ENCODE assay signal across 14 cellular contexts in the genomic region with DNA sequence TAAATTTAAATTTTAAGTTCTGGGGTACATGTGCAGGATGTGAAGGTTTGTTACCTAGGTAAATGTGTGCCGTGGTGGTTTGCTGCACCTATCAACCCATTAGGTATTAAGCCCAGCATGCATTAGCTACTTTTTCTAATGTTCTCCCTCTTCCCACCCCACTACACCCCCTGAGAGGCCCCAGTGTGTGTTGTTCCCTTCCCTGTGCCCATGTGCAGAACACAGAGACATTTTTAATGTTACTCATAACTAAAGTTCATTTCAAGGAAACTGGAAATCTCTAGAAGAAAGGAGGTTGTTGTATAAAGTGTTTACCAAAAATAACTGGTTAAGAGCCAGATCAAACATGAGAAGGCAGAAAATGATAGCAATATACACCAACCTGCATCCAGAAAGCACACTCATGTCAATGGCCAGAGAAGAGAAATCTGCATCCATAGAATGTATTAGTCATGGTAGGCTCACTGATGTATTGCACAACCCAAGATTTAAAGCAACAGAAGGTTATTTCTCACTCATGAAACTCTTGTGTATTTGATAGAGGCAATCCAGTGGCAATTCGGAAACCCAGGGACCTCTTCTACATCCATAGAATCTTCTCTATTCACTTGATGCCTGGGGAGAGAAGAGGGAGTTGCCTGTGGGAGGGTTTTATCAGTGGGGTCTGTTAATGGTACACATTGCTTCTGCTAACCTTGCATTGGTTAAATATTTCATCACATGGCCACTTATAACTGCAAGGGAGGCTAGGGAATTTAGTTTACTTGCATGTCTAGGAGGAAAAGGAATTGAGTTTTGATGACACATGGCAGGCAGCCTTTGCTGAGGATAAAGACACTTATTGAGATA.
DNase-seq lines count a peak whose midpoint lies in the region; FAIRE-seq and TF ChIP-seq lines count a peak whose summit lies in the region.
"Had no signal": no experiment of that assay in that cellular context is flagged by ENCODE, and none has a peak within 500 bp of the region (broad histone marks: within the 10 kb centered on the region; RNA-seq: fewer than 3 reads in every experiment).

No MANE protein-coding gene starts in this region.

- H3K4me3 ChIP-seq in MG63 (no peak overlapping the region), bronchial epithelial cell (ENCODE audit: low read depth, low read length) (no peak overlapping the region), transverse colon (no peak overlapping the region)
- H3K4me3 ChIP-seq: dorsolateral prefrontal cortex had no signal

- intact Hi-C loops in transverse colon (cut with DNase I; ENCODE audit: low total_unique reads): no loop called here

- peaks cover 0 to 7% (median 0%) of the 10 kb centered on the region in 4 donors for H3K4me1 ChIP-seq in transverse colon

- TF ChIP-seq CTCF in C4-2B (conservative IDR thresholded peaks at IDR 0.05): no peak
- no peak for TF ChIP-seq CTCF in bronchial epithelial cell (IDR thresholded peaks at IDR 0.05; ENCODE audit: insufficient read depth, low read length, severe bottlenecking)
- no peak for TF ChIP-seq CTCF in transverse colon (IDR thresholded peaks at IDR 0.05)

- peak; percentile 18 for DNase-seq in MG63
- DNase-seq in bronchial epithelial cell (ENCODE audit: low read depth): peak; percentile 90
- DNase-seq in lung microvascular endothelial cell (ENCODE audit: low read depth in 2 of 2): peak; percentile 24 to 44
- no peak for DNase-seq in NCI-H446 (lab: John Stamatoyannopoulos, UW)
- DNase-seq in transverse colon: no peak
- no peak for DNase-seq in activated naive CD4-positive, alpha-beta T cell treated with Interleukin-2 at 50 U/mL for 16 hours
- no peak for DNase-seq in NCI-H1436 treated with DMSO at 0.1 percent for 48 hours (lab: John Stamatoyannopoulos, UW)
- DNase-seq: activated CD4-positive, alpha-beta T cell treated with anti-CD3 and anti-CD28 coated beads for 4 hours; activated gamma-delta T cell; dorsolateral prefrontal cortex; NCI-H1105 treated with DMSO at 0.1 percent for 48 hours; nephron progenitor cell; stimulated activated CD4-positive, alpha-beta T cell treated with anti-CD3 and anti-CD28 coated beads, Interleukin-2, amount 100 ng/mL, for 24 hours had no signal

- H3K9me3 ChIP-seq in MG63 (peaks cover 3% of the 10 kb centered on the region), transverse colon (no peaks in the 10 kb centered on the region)

- no peak for TF ChIP-seq EP300 in transverse colon (IDR thresholded peaks at IDR 0.05; ENCODE audit: low read depth)

- WGBS in transverse colon (ENCODE audit: low coverage in 1 of 2), 2 donors: 92 to 100% methylated on average over 2 of the region's 2 CpGs

- FAIRE-seq in bronchial epithelial cell (lab: Jason Lieb, UNC): peak; percentile 43

- H3K36me3 ChIP-seq in MG63 (no peaks in the 10 kb centered on the region), bronchial epithelial cell (ENCODE audit: control insufficient read depth, insufficient read depth, low read length) (no peaks in the 10 kb centered on the region), transverse colon (no peaks in the 10 kb centered on the region)

- in situ Hi-C loops in transverse colon (cut with MboI; ENCODE audit: low pct_ligation_motif_present in 1 of 4, low pct_unique_long_range_greater_than_20kb in 1 of 4, low sequenced_read_pairs in 3 of 4): no loop called here

- no peaks in the 10 kb centered on the region for H3K27me3 ChIP-seq in MG63
- H3K27me3 ChIP-seq in bronchial epithelial cell (ENCODE audit: control insufficient read depth, insufficient read depth, low read length): no peaks in the 10 kb centered on the region
- H3K27me3 ChIP-seq in transverse colon: no peaks in the 10 kb centered on the region
- H3K27me3 ChIP-seq: dorsolateral prefrontal cortex had no signal

- peak overlapping the region; percentile 5; the same call in 1 of the 2 replicates for H3K27ac ChIP-seq in C4-2B
- H3K27ac ChIP-seq in transverse colon: no peak overlapping the region
- H3K27ac ChIP-seq: dorsolateral prefrontal cortex had no signal

- no peak for TF ChIP-seq POLR2A in transverse colon (IDR thresholded peaks at IDR 0.05)

Comparison
In these comparisons a context has a peak if more than half of its experiments do, and no peak if none do; other contexts are left out.
1. DNase-seq: peak in MG63 (single experiment), bronchial epithelial cell (single experiment) and lung microvascular endothelial cell (2 of 2); none in NCI-H446 (0 of 2), transverse colon (single experiment), activated naive CD4-positive, alpha-beta T cell treated with Interleukin-2 at 50 U/mL for 16 hours (single experiment) and NCI-H1436 treated with DMSO at 0.1 percent for 48 hours (single experiment).